Comparison of ENCODE assay signal across 1 cellular context in the genomic region with DNA sequence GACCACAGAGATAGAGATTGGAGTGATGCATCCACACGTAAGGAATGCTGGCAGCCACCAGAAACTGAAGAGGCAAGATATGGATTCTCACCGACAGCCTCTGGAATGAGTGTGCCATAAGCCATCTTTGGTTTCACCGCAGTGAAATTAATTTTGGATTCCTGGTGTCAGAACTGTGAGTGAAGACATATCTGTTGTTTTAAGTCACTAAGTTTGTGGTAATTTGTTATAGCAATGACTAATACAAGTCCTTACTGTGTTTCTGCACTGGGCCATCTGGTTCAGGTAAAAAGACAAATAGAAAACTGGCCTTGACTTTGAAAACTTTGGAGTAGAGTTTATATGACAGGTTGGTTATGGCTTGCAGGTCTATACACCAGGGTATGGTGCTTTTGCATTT.
TF ChIP-seq lines count a peak whose summit lies in the region.

No MANE protein-coding gene starts in this region.

TF ChIP-seq in HepG2, 621 proteins besides CTCF, POLR2A, EP300 and RAD21 (continued from another document):
- TF ChIP-seq, protein P1, sequence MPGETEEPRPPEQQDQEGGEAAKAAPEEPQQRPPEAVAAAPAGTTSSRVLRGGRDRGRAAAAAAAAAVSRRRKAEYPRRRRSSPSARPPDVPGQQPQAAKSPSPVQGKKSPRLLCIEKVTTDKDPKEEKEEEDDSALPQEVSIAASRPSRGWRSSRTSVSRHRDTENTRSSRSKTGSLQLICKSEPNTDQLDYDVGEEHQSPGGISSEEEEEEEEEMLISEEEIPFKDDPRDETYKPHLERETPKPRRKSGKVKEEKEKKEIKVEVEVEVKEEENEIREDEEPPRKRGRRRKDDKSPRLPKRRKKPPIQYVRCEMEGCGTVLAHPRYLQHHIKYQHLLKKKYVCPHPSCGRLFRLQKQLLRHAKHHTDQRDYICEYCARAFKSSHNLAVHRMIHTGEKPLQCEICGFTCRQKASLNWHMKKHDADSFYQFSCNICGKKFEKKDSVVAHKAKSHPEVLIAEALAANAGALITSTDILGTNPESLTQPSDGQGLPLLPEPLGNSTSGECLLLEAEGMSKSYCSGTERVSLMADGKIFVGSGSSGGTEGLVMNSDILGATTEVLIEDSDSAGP (CRISPR knock-in tag; IDR thresholded peaks at IDR 0.05; ENCODE audit: borderline replicate concordance), result no peak
- TF ChIP-seq FOXK2 (IDR thresholded peaks at IDR 0.05) (no peak), ZNF235 (CRISPR knock-in tag; IDR thresholded peaks at IDR 0.05; ENCODE audit: borderline replicate concordance) (no peak), ZC3H4 (CRISPR knock-in tag; IDR thresholded peaks at IDR 0.05; ENCODE audit: borderline replicate concordance) (no peak), POLR2AphosphoS5 (IDR thresholded peaks at IDR 0.05; ENCODE audit: low read depth, low read length) (no peak), ZFX (CRISPR knock-in tag; IDR thresholded peaks at IDR 0.05; ENCODE audit: low read depth) (no peak), ZNF703 (CRISPR knock-in tag; IDR thresholded peaks at IDR 0.05; ENCODE audit: borderline replicate concordance) (no peak), CHD2 (IDR thresholded peaks at IDR 0.05; ENCODE audit: low read depth, low read length) (no peak), ZNF878 (CRISPR knock-in tag; IDR thresholded peaks at IDR 0.05) (no peak), RXRA (CRISPR knock-in tag; IDR thresholded peaks at IDR 0.05) (no peak)
